20 cellular contexts compared by ENCODE assay signal in the genomic region with DNA sequence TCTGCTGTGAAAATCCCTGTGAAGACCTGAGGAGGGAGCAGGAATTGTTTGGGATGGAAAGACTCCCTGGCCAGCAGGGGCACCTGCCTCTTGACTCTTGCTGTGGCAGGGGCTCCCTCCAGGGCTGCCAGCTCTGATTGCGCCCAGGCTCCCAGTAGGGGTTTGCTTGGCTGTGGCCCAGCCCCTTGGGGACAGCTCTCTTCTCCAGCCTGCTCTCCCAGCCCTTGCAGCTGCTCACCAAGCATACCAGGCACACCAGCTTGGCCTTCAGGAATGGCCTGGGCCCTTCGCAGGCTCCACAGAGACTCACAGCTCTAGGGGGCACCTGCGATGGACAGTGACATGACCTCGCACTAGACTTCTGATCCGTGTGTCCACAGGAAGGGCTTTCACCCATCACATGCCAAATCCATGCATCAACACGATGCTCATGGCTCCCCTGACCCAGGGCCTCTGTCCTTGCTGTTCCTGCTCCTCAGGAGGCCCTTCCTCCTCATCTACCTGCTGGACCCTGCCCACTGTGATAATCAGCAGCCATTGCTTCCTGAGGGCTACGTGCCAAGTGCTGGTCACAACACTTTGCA.
DNase-seq lines count a peak whose midpoint lies in the region; ATAC-seq and TF ChIP-seq lines count a peak whose summit lies in the region.
"Had no signal": no experiment of that assay in that cellular context is flagged by ENCODE, and none has a peak within 500 bp of the region (broad histone marks: within the 10 kb centered on the region; RNA-seq: fewer than 3 reads in every experiment).

No MANE protein-coding gene starts in this region.

- intact Hi-C loops in left ventricle myocardium inferior (cut with micrococcal nuclease) (no loop called here), left cardiac atrium (cut with DNase I) (no loop called here)

- peaks cover 52% of the 10 kb centered on the region for H3K4me1 ChIP-seq in left ventricle myocardium inferior
- no peaks in the 10 kb centered on the region for H3K4me1 ChIP-seq in endodermal cell (ENCODE audit: control insufficient read depth, insufficient read depth, low read length)

- TF ChIP-seq CTCF in left ventricle myocardium inferior (IDR thresholded peaks at IDR 0.05; ENCODE audit: borderline replicate concordance) (no peak), endodermal cell (conservative IDR thresholded peaks at IDR 0.05) (peak; percentile 58), osteocyte (IDR thresholded peaks at IDR 0.05) (no peak)

- no peaks in the 10 kb centered on the region for H3K27me3 ChIP-seq in left ventricle myocardium inferior (ENCODE audit: low read depth)
- H3K27me3 ChIP-seq in endodermal cell (ENCODE audit: control insufficient read depth, insufficient read depth, low read length, poor library complexity, severe bottlenecking) = no peaks in the 10 kb centered on the region
- H3K27me3 ChIP-seq: MG63, tibial nerve had no signal

- H3K4me1 Mint-ChIP-seq in endodermal cell = no peaks in the 10 kb centered on the region
- H3K4me1 Mint-ChIP-seq in osteocyte (ENCODE audit: unreplicated experiment) = no peaks in the 10 kb centered on the region
- H3K4me1 Mint-ChIP-seq: activated T-helper 17 cell treated with anti-CD3 and anti-CD28 coated beads, Interleukin-2, amount 50 U/mL, for 72 hours; CD8-positive, alpha-beta memory T cell; central memory CD8-positive, alpha-beta T cell; nephron progenitor cell; stimulated activated memory B cell treated with anti-CD40 and anti-IgM and Interleukin-4, amounts not matched to agents 10 μg/mL and 1 μg/mL and 100 μg/mL, for 72 hours had no signal

- WGBS in endodermal cell (ENCODE audit: insufficient coverage in 1 of 2, insufficient read length in 1 of 2), 2 experiments = 89 to 97% methylated on average over 6 to 7 of the region's 7 CpGs

- H3K27ac Mint-ChIP-seq in endodermal cell (no peak overlapping the region), osteocyte (ENCODE audit: unreplicated experiment) (no peak overlapping the region)
- H3K27ac Mint-ChIP-seq: activated CD8-positive, alpha-beta T cell treated with anti-CD3 and anti-CD28 coated beads, Interleukin-2, amount 10 ng/mL, durations not matched to agents 7 days and 5 days; activated T-helper 17 cell treated with anti-CD3 and anti-CD28 coated beads, Interleukin-2, amount 50 U/mL, for 72 hours; CD8-positive, alpha-beta memory T cell; effector memory CD8-positive, alpha-beta T cell; nephron progenitor cell; stimulated activated memory B cell treated with anti-CD40 and anti-IgM and Interleukin-4, amounts not matched to agents 10 μg/mL and 1 μg/mL and 100 μg/mL, for 72 hours had no signal

- DNase-seq in left ventricle myocardium inferior (no peak), left cardiac atrium (no peak), endodermal cell (peak; percentile 42), osteocyte (ENCODE audit: extremely low spot score, unreplicated experiment) (peak; percentile 77), SK-N-DZ (ENCODE audit: low spot score) (no peak), epidermal melanocyte (ENCODE audit: insufficient read length, low spot score) (no peak)
- DNase-seq: activated CD8-positive, alpha-beta T cell treated with anti-CD3 and anti-CD28 coated beads, Interleukin-2, amount 10 ng/mL, durations not matched to agents 7 days and 5 days; amygdala; CD8-positive, alpha-beta memory T cell; effector memory CD8-positive, alpha-beta T cell; MG63; NCI-H1930; NCI-H446; nephron progenitor cell; stimulated activated CD4-positive, alpha-beta T cell treated with anti-CD3 and anti-CD28 coated beads, Interleukin-15, amount 100 ng/mL, for 24 hours had no signal

- H3K27me3 Mint-ChIP-seq in endodermal cell (ENCODE audit: insufficient read depth) = peaks cover 7% of the 10 kb centered on the region
- H3K27me3 Mint-ChIP-seq in osteocyte (ENCODE audit: unreplicated experiment) = peaks cover 6% of the 10 kb centered on the region

- no peaks in the 10 kb centered on the region for H3K9me3 Mint-ChIP-seq in endodermal cell
- H3K9me3 Mint-ChIP-seq in osteocyte (ENCODE audit: unreplicated experiment) = no peaks in the 10 kb centered on the region
- H3K9me3 Mint-ChIP-seq: activated T-helper 17 cell treated with anti-CD3 and anti-CD28 coated beads, Interleukin-2, amount 50 U/mL, for 72 hours; CD8-positive, alpha-beta memory T cell; central memory CD8-positive, alpha-beta T cell; effector memory CD8-positive, alpha-beta T cell; nephron progenitor cell; stimulated activated memory B cell treated with anti-CD40 and anti-IgM and Interleukin-4, amounts not matched to agents 10 μg/mL and 1 μg/mL and 100 μg/mL, for 72 hours had no signal

- H3K9ac ChIP-seq in endodermal cell (ENCODE audit: extremely low read depth, low read length, poor library complexity, severe bottlenecking) = no peak overlapping the region

- no peak for ATAC-seq in left cardiac atrium
- no peak for ATAC-seq in GM18870 (IDR thresholded peaks at IDR 0.05; ENCODE audit: unreplicated experiment)
- ATAC-seq: activated CD8-positive, alpha-beta T cell treated with anti-CD3 and anti-CD28 coated beads, Interleukin-2, amount 10 ng/mL, durations not matched to agents 7 days and 5 days; activated T-helper 17 cell treated with anti-CD3 and anti-CD28 coated beads, Interleukin-2, amount 50 U/mL, for 72 hours; effector memory CD8-positive, alpha-beta T cell; stimulated activated memory B cell treated with anti-CD40 and anti-IgM and Interleukin-4, amounts not matched to agents 10 μg/mL and 1 μg/mL and 100 μg/mL, for 72 hours had no signal

- no peak overlapping the region for H3K4me3 Mint-ChIP-seq in endodermal cell
- no peak overlapping the region for H3K4me3 Mint-ChIP-seq in osteocyte (ENCODE audit: unreplicated experiment)
- H3K4me3 Mint-ChIP-seq: activated CD8-positive, alpha-beta T cell treated with anti-CD3 and anti-CD28 coated beads, Interleukin-2, amount 10 ng/mL, durations not matched to agents 7 days and 5 days; activated T-helper 17 cell treated with anti-CD3 and anti-CD28 coated beads, Interleukin-2, amount 50 U/mL, for 72 hours; CD8-positive, alpha-beta memory T cell; central memory CD8-positive, alpha-beta T cell; effector memory CD8-positive, alpha-beta T cell; nephron progenitor cell; stimulated activated memory B cell treated with anti-CD40 and anti-IgM and Interleukin-4, amounts not matched to agents 10 μg/mL and 1 μg/mL and 100 μg/mL, for 72 hours had no signal

- H3K36me3 ChIP-seq in left ventricle myocardium inferior (peaks cover 26% of the 10 kb centered on the region), endodermal cell (ENCODE audit: control insufficient read depth, insufficient read depth, low read length) (no peaks in the 10 kb centered on the region)
- H3K36me3 ChIP-seq: MG63 had no signal

- H3K27ac ChIP-seq in left ventricle myocardium inferior (replicated peaks) = peak overlapping the region; percentile 68
- H3K27ac ChIP-seq in endodermal cell (ENCODE audit: low read depth, low read length) = no peak overlapping the region
- H3K27ac ChIP-seq: tibial nerve had no signal

- H3K9me3 ChIP-seq in left ventricle myocardium inferior (replicated peaks) (no peaks in the 10 kb centered on the region), endodermal cell (ENCODE audit: control insufficient read depth, low read length) (no peaks in the 10 kb centered on the region)
- H3K9me3 ChIP-seq: MG63, tibial nerve had no signal

- H3K36me3 Mint-ChIP-seq in endodermal cell (ENCODE audit: low read depth) = no peaks in the 10 kb centered on the region
- no peaks in the 10 kb centered on the region for H3K36me3 Mint-ChIP-seq in osteocyte (ENCODE audit: unreplicated experiment)
- H3K36me3 Mint-ChIP-seq: CD8-positive, alpha-beta memory T cell; stimulated activated memory B cell treated with anti-CD40 and anti-IgM and Interleukin-4, amounts not matched to agents 10 μg/mL and 1 μg/mL and 100 μg/mL, for 72 hours had no signal

- H3K4me3 ChIP-seq in left ventricle myocardium inferior = no peak overlapping the region
- no peak overlapping the region for H3K4me3 ChIP-seq in endodermal cell (ENCODE audit: low read length)
- H3K4me3 ChIP-seq: MG63, tibial nerve had no signal

Comparison
In these comparisons a context has a peak if more than half of its experiments do, and no peak if none do; other contexts are left out.
1. DNase-seq: peak in endodermal cell (single experiment) and osteocyte (single experiment); none in left ventricle myocardium inferior (single experiment), left cardiac atrium (single experiment), SK-N-DZ (single experiment) and epidermal melanocyte (single experiment).